In genomic region chr9:113247640-113248039, GRCh38 we compare ENCODE assay signal across 19 cellular contexts.
DNase-seq lines count a peak whose midpoint lies in the region; ATAC-seq and TF ChIP-seq lines count a peak whose summit lies in the region.
"Had no signal": no experiment of that assay in that cellular context is flagged by ENCODE, and none has a peak within 500 bp of the region (broad histone marks: within the 10 kb centered on the region; RNA-seq: fewer than 3 reads in every experiment).

No MANE protein-coding gene starts in this region.

- H3K27ac ChIP-seq in HEK293 (ENCODE audit: extremely low read depth, low read depth, low read length), result no peak overlapping the region
- H3K27ac ChIP-seq: 22Rv1, BLaER1, HL-60, RWPE1, SJCRH30 had no signal

- H3K36me3 ChIP-seq in HEK293 (ENCODE audit: control insufficient read depth in 2 of 2, insufficient read depth in 1 of 2, low read length in 2 of 2), result no peaks in the 10 kb centered on the region
- H3K36me3 ChIP-seq: BLaER1 had no signal

- H3K9me3 ChIP-seq in HEK293 (ENCODE audit: control insufficient read depth, insufficient read depth, low read depth, low read length), result no peaks in the 10 kb centered on the region

- peaks cover 6% of the 10 kb centered on the region; the same call in 1 of the 2 replicates for H3K4me1 ChIP-seq in HEK293 (ENCODE audit: control insufficient read depth, insufficient read depth, low read length)

- no peak overlapping the region for H3K4me3 ChIP-seq in HEK293 (ENCODE audit: low read depth, low read length)
- H3K4me3 ChIP-seq: BLaER1, SJCRH30 had no signal

- ATAC-seq in HG03469 (IDR thresholded peaks at IDR 0.05; ENCODE audit: unreplicated experiment), result no peak

- no peak for TF ChIP-seq CTCF in HEK293 (tag by site-specific recombination; IDR thresholded peaks at IDR 0.05)

- peak; percentile 3 for DNase-seq in DMS153 treated with DMSO at 0.1 percent for 48 hours (lab: John Stamatoyannopoulos, UW; ENCODE audit: unreplicated experiment)
- no peak for DNase-seq in DMS153 (lab: John Stamatoyannopoulos, UW)
- peak; percentile 29 for DNase-seq in NCI-H69 (lab: John Stamatoyannopoulos, UW)
- no peak for DNase-seq in NCI-H187 (lab: John Stamatoyannopoulos, UW)
- DNase-seq: CD8-positive, alpha-beta memory T cell; EL; KG1; NCI-H1436; NCI-H2107; NCI-H510A treated with DMSO at 0.1 percent for 48 hours; NK-92 treated with Interleukin-12 subunit alpha and Interleukin-12 subunit beta, amount 100 ng/mL, for 24 hours; SJCRH30; SW 1271 had no signal

- CTCF ChIA-PET in HEK293 (lab: Yijun Ruan, JAX), result interaction anchor here (0.7 kb wide), 1 partner anchor 277 kb away, joined by 3 read pairs; no protein-coding TSS in a partner anchor

- POLR2A ChIA-PET in HEK293 (lab: Yijun Ruan, JAX), result no interaction called here

TF ChIP-seq in HEK293, 187 proteins besides CTCF, POLR2A, EP300 and RAD21:
- TF ChIP-seq ZNF670 (tag by site-specific recombination; IDR thresholded peaks at IDR 0.05; ENCODE audit: low read depth) (no peak), ZNF514 (tag by site-specific recombination; IDR thresholded peaks at IDR 0.05) (no peak), ZFHX2 (tag by site-specific recombination; conservative IDR thresholded peaks at IDR 0.05) (no peak), ZNF776 (tag by site-specific recombination; IDR thresholded peaks at IDR 0.05; ENCODE audit: borderline replicate concordance) (no peak), ZNF830 (tag by site-specific recombination; IDR thresholded peaks at IDR 0.05; ENCODE audit: low read depth) (peak; percentile 59), SP2 (tag by site-specific recombination; IDR thresholded peaks at IDR 0.05) (no peak), KLF7 (tag by site-specific recombination; IDR thresholded peaks at IDR 0.05; ENCODE audit: borderline replicate concordance) (no peak), ZNF274 (IDR thresholded peaks at IDR 0.05; ENCODE audit: low read length) (no peak), ZNF274 (tag by site-specific recombination; IDR thresholded peaks at IDR 0.05; ENCODE audit: borderline replicate concordance) (no peak), ZNF488 (tag by site-specific recombination; IDR thresholded peaks at IDR 0.05) (no peak), ZBTB1 (tag by site-specific recombination; IDR thresholded peaks at IDR 0.05) (no peak), ZNF19 (tag by site-specific recombination; IDR thresholded peaks at IDR 0.05; ENCODE audit: low read depth) (no peak), ZNF37A (tag by site-specific recombination; IDR thresholded peaks at IDR 0.05) (0 out of 2 replicates have a peak, but pooled peaks have one; percentile 24)
- TF ChIP-seq, protein P1, sequence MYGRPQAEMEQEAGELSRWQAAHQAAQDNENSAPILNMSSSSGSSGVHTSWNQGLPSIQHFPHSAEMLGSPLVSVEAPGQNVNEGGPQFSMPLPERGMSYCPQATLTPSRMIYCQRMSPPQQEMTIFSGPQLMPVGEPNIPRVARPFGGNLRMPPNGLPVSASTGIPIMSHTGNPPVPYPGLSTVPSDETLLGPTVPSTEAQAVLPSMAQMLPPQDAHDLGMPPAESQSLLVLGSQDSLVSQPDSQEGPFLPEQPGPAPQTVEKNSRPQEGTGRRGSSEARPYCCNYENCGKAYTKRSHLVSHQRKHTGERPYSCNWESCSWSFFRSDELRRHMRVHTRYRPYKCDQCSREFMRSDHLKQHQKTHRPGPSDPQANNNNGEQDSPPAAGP (tag by site-specific recombination; IDR thresholded peaks at IDR 0.05), result no peak
- TF ChIP-seq, protein P2, sequence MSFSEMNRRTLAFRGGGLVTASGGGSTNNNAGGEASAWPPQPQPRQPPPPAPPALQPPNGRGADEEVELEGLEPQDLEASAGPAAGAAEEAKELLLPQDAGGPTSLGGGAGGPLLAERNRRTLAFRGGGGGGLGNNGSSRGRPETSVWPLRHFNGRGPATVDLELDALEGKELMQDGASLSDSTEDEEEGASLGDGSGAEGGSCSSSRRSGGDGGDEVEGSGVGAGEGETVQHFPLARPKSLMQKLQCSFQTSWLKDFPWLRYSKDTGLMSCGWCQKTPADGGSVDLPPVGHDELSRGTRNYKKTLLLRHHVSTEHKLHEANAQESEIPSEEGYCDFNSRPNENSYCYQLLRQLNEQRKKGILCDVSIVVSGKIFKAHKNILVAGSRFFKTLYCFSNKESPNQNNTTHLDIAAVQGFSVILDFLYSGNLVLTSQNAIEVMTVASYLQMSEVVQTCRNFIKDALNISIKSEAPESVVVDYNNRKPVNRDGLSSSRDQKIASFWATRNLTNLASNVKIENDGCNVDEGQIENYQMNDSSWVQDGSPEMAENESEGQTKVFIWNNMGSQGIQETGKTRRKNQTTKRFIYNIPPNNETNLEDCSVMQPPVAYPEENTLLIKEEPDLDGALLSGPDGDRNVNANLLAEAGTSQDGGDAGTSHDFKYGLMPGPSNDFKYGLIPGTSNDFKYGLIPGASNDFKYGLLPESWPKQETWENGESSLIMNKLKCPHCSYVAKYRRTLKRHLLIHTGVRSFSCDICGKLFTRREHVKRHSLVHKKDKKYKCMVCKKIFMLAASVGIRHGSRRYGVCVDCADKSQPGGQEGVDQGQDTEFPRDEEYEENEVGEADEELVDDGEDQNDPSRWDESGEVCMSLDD (tag by site-specific recombination; IDR thresholded peaks at IDR 0.05), result no peak

Comparison
In these comparisons a context has a peak if more than half of its experiments do, and no peak if none do; other contexts are left out.
1. DNase-seq: peak in DMS153 treated with DMSO at 0.1 percent for 48 hours (single experiment) and NCI-H69 (single experiment); none in DMS153 (single experiment) and NCI-H187 (0 of 2).